35 cellular contexts compared by ENCODE assay signal in the genomic region with DNA sequence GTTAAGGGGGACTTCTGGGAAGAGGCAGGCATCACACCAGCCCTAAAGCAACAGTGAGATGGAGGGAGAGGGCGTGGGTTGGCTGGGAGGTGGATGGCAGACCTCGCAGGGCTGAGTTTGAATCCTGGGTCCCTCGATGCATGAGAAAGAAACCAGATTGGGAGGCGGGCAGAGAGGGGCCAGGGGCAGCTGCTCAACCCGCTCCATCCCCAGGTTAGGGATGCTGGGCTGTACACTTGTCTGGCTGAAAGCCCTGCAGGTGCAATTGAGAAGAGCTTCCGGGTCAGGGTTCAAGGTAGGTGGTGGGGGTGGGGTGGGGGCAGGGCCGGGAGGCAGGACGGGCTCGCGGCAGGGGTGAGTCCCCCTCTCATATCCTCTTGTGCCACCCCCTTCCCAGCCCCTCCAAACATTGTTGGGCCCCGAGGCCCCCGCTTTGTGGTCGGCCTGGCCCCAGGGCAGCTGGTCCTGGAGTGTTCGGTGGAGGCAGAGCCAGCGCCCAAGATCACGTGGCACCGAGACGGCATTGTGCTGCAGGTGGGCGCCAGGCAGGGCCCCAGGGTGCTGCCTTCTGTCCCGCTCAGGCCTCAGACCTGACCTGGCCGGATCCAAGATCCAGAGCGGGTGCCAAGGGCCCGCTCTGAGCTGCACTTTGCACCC.
"Had no signal": no experiment of that assay in that cellular context is flagged by ENCODE, and none has a peak within 500 bp of the region (broad histone marks: within the 10 kb centered on the region; RNA-seq: fewer than 3 reads in every experiment).

No MANE protein-coding gene starts in this region.

- H3K4me1 ChIP-seq: adrenal gland, body of pancreas, breast epithelium had no signal

- H3K27ac Mint-ChIP-seq: activated B cell treated with CpG ODN at 0.5 μM for 24 hours; activated CD4-positive, alpha-beta memory T cell treated with anti-CD3 and anti-CD28 coated beads, Interleukin-2, amount 10 ng/mL, durations not matched to agents 7 days and 5 days; activated CD4-positive, alpha-beta T cell treated with anti-CD3 and anti-CD28 coated beads, Interleukin-2, amount 10 ng/mL, durations not matched to agents 24 days and 14 days; activated CD8-positive, alpha-beta memory T cell treated with anti-CD3 and anti-CD28 coated beads, Interleukin-2, amount 10 ng/mL, durations not matched to agents 7 days and 5 days; activated CD8-positive, alpha-beta T cell treated with anti-CD3 and anti-CD28 coated beads, Interleukin-2, amount 10 ng/mL, durations not matched to agents 7 days and 5 days; activated naive CD4-positive, alpha-beta T cell treated with anti-CD3 and anti-CD28 coated beads, Interleukin-2, amount 50 U/mL, for 72 hours; activated naive CD8-positive, alpha-beta T cell treated with anti-CD3 and anti-CD28 coated beads for 36 hours; activated T-cell treated with anti-CD3 and anti-CD28 coated beads, Interleukin-2, amount 50 U/mL, for 24 hours; activated T-helper 2 cell treated with anti-CD3 and anti-CD28 coated beads, Interferon-gamma antibody, Interleukin-2, Interleukin-4, amounts not matched to agents 10 μg/mL and 5 μg/mL and 100 μg/mL, durations not matched to agents 14 hours and 24 hours and 36 hours; T-helper 1 cell treated with Interleukin-12 subunit alpha and Interleukin-12 subunit beta and Interleukin-4 antibody, amounts not matched to agents 30 μg/mL and 1 μg/mL, for 36 hours; T-helper 2 cell treated with Interferon-gamma antibody and Interleukin-4, amounts not matched to agents 5 μg/mL and 100 μg/mL, for 36 hours had no signal

- H3K4me3 Mint-ChIP-seq: activated B cell treated with CpG ODN at 0.5 μM for 24 hours; activated CD4-positive, alpha-beta memory T cell treated with anti-CD3 and anti-CD28 coated beads, Interleukin-2, amount 10 ng/mL, durations not matched to agents 7 days and 5 days; activated CD4-positive, alpha-beta T cell treated with anti-CD3 and anti-CD28 coated beads, Interleukin-2, amount 10 ng/mL, durations not matched to agents 24 days and 14 days; activated CD8-positive, alpha-beta memory T cell treated with anti-CD3 and anti-CD28 coated beads, Interleukin-2, amount 10 ng/mL, durations not matched to agents 7 days and 5 days; activated CD8-positive, alpha-beta T cell treated with anti-CD3 and anti-CD28 coated beads, Interleukin-2, amount 10 ng/mL, durations not matched to agents 7 days and 5 days; activated naive CD8-positive, alpha-beta T cell treated with anti-CD3 and anti-CD28 coated beads for 36 hours; activated T-cell treated with anti-CD3 and anti-CD28 coated beads, Interleukin-2, amount 50 U/mL, for 24 hours; T-helper 1 cell treated with Interleukin-12 subunit alpha and Interleukin-12 subunit beta and Interleukin-4 antibody, amounts not matched to agents 30 μg/mL and 1 μg/mL, for 36 hours; T-helper 2 cell treated with Interferon-gamma antibody and Interleukin-4, amounts not matched to agents 5 μg/mL and 100 μg/mL, for 36 hours had no signal

- H3K27me3 Mint-ChIP-seq: activated CD4-positive, alpha-beta memory T cell treated with anti-CD3 and anti-CD28 coated beads, Interleukin-2, amount 10 ng/mL, durations not matched to agents 7 days and 5 days; activated CD4-positive, alpha-beta T cell treated with anti-CD3 and anti-CD28 coated beads, Interleukin-2, amount 10 ng/mL, durations not matched to agents 24 days and 14 days; activated naive CD8-positive, alpha-beta T cell treated with anti-CD3 and anti-CD28 coated beads for 36 hours had no signal

- FAIRE-seq: astrocyte, TTC549 had no signal

- H3K36me3 Mint-ChIP-seq: activated CD8-positive, alpha-beta memory T cell treated with anti-CD3 and anti-CD28 coated beads, Interleukin-2, amount 10 ng/mL, durations not matched to agents 7 days and 5 days; activated naive CD4-positive, alpha-beta T cell treated with anti-CD3 and anti-CD28 coated beads, Interleukin-2, amount 50 U/mL, for 72 hours; activated naive CD8-positive, alpha-beta T cell treated with anti-CD3 and anti-CD28 coated beads for 36 hours had no signal

- DNase-seq: activated B cell treated with CpG ODN at 0.5 μM for 24 hours; activated CD4-positive, alpha-beta memory T cell treated with anti-CD3 and anti-CD28 coated beads, Interleukin-2, amount 10 ng/mL, durations not matched to agents 7 days and 5 days; activated CD4-positive, alpha-beta T cell treated with anti-CD3 and anti-CD28 coated beads for 4 hours; activated CD4-positive, alpha-beta T cell treated with anti-CD3 and anti-CD28 coated beads, Interleukin-2, amount 10 ng/mL, durations not matched to agents 24 days and 14 days; activated CD4-positive, alpha-beta T cell treated with anti-CD3 and anti-CD28 coated beads, Interleukin-2, amount 50 U/mL, for 1 hour; activated CD4-positive, alpha-beta T cell treated with anti-CD3 and anti-CD28 coated beads, Interleukin-2, amount 50 U/mL, for 48 hours; activated CD4-positive, CD25-positive, alpha-beta regulatory T cell treated with anti-CD3 and anti-CD28 coated beads, Interleukin-2, amount 50 U/mL, for 72 hours; activated CD8-positive, alpha-beta memory T cell treated with anti-CD3 and anti-CD28 coated beads for 24 hours; activated CD8-positive, alpha-beta memory T cell treated with anti-CD3 and anti-CD28 coated beads, Interleukin-2, amount 10 ng/mL, durations not matched to agents 7 days and 5 days; activated CD8-positive, alpha-beta memory T cell treated with anti-CD3 and anti-CD28 coated beads, Interleukin-2, amount 50 U/mL, for 48 hours; activated CD8-positive, alpha-beta T cell treated with anti-CD3 and anti-CD28 coated beads, Interleukin-2, amount 10 ng/mL, durations not matched to agents 7 days and 5 days; activated effector memory CD4-positive, alpha-beta T cell treated with Interleukin-2 at 50 U/mL for 16 hours; activated gamma-delta T cell; activated naive CD4-positive, alpha-beta T cell treated with anti-CD3 and anti-CD28 coated beads, Interleukin-2, amount 50 U/mL, for 16 hours; activated naive CD4-positive, alpha-beta T cell treated with Interleukin-2 at 50 U/mL for 16 hours; activated naive CD8-positive, alpha-beta T cell treated with anti-CD3 and anti-CD28 coated beads for 36 hours; activated T-cell treated with anti-CD3 and anti-CD28 coated beads, Interleukin-2, amount 50 U/mL, for 24 hours; activated T-cell treated with anti-CD3 and anti-CD28 coated beads, Interleukin-2, amount 50 U/mL, for 48 hours; adrenal gland; amniotic stem cell; aorta; body of pancreas; brain microvascular endothelial cell; central memory CD4-positive, alpha-beta T cell; T-helper 1 cell; T-helper 2 cell; T-helper 9 cell had no signal

- ATAC-seq: activated CD8-positive, alpha-beta memory T cell treated with anti-CD3 and anti-CD28 coated beads, Interleukin-2, amount 10 ng/mL, durations not matched to agents 7 days and 5 days; activated CD8-positive, alpha-beta T cell treated with anti-CD3 and anti-CD28 coated beads, Interleukin-2, amount 10 ng/mL, durations not matched to agents 7 days and 5 days; activated naive CD4-positive, alpha-beta T cell treated with anti-CD3 and anti-CD28 coated beads, Interleukin-2, amount 50 U/mL, for 72 hours; body of pancreas had no signal

- H3K9me3 ChIP-seq: adrenal gland, body of pancreas, breast epithelium had no signal

- H3K4me1 Mint-ChIP-seq: activated B cell treated with CpG ODN at 0.5 μM for 24 hours; activated CD4-positive, alpha-beta memory T cell treated with anti-CD3 and anti-CD28 coated beads, Interleukin-2, amount 10 ng/mL, durations not matched to agents 7 days and 5 days; activated CD4-positive, alpha-beta T cell treated with anti-CD3 and anti-CD28 coated beads, Interleukin-2, amount 10 ng/mL, durations not matched to agents 24 days and 14 days; activated CD8-positive, alpha-beta memory T cell treated with anti-CD3 and anti-CD28 coated beads, Interleukin-2, amount 10 ng/mL, durations not matched to agents 7 days and 5 days; activated naive CD8-positive, alpha-beta T cell treated with anti-CD3 and anti-CD28 coated beads for 36 hours had no signal

- H3K27me3 ChIP-seq: adrenal gland, body of pancreas, brain microvascular endothelial cell had no signal

- H3K36me3 ChIP-seq: adrenal gland, brain microvascular endothelial cell, breast epithelium had no signal

- H3K4me3 ChIP-seq: adrenal gland, body of pancreas, breast epithelium had no signal

- H3K9me3 Mint-ChIP-seq: activated B cell treated with CpG ODN at 0.5 μM for 24 hours; activated CD4-positive, alpha-beta memory T cell treated with anti-CD3 and anti-CD28 coated beads, Interleukin-2, amount 10 ng/mL, durations not matched to agents 7 days and 5 days; activated CD4-positive, alpha-beta T cell treated with anti-CD3 and anti-CD28 coated beads, Interleukin-2, amount 10 ng/mL, durations not matched to agents 24 days and 14 days; activated naive CD4-positive, alpha-beta T cell treated with anti-CD3 and anti-CD28 coated beads, Interleukin-2, amount 50 U/mL, for 72 hours; activated naive CD8-positive, alpha-beta T cell treated with anti-CD3 and anti-CD28 coated beads for 36 hours; activated T-cell treated with anti-CD3 and anti-CD28 coated beads, Interleukin-2, amount 50 U/mL, for 24 hours; activated T-helper 2 cell treated with anti-CD3 and anti-CD28 coated beads, Interferon-gamma antibody, Interleukin-2, Interleukin-4, amounts not matched to agents 10 μg/mL and 5 μg/mL and 100 μg/mL, durations not matched to agents 14 hours and 24 hours and 36 hours; T-helper 1 cell treated with Interleukin-12 subunit alpha and Interleukin-12 subunit beta and Interleukin-4 antibody, amounts not matched to agents 30 μg/mL and 1 μg/mL, for 36 hours; T-helper 2 cell treated with Interferon-gamma antibody and Interleukin-4, amounts not matched to agents 5 μg/mL and 100 μg/mL, for 36 hours had no signal

- H3K27ac ChIP-seq: adrenal gland, body of pancreas, brain microvascular endothelial cell, breast epithelium, VCaP had no signal
